ENCODE assay signal across 18 cellular contexts in the genomic region with DNA sequence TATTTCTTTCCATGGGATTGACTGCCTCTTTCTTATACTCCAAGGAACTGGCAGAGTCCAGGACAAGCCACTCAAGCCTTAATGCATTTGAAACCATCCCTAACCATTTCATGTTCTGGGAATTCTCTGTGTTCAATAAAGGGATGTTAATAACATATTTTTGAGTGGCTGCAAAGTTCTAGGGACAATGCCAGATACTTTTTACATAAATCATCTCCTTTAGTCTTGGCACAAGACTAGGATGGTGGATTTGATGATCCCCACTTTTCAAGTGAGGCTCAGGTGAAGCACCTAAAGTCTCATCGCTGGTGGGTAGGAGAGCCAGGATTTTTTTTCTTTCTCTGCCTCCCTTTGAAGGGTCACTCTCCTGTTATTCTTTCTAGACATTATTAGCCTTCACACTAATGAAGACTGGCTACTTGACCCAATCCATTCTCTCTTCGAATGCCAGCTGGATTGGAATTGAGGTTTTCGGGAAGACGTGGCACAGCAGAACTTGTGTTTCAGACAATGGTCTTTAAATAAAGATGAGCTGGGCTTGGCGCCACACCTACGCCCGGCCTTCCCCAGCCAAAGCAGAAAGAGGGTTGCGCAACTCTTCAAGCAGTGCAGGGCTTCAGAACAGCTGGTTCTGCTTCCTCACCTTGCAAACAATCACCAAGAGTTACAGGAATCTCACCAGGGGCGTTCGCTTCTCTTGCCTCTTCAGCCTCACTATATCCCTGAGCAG.
DNase-seq lines count a peak whose midpoint lies in the region; ATAC-seq, FAIRE-seq and TF ChIP-seq lines count a peak whose summit lies in the region.
"Had no signal": no experiment of that assay in that cellular context is flagged by ENCODE, and none has a peak within 500 bp of the region (broad histone marks: within the 10 kb centered on the region; RNA-seq: fewer than 3 reads in every experiment).

No MANE protein-coding gene starts in this region.

- H3K27me3 Mint-ChIP-seq in nephron progenitor cell (ENCODE audit: low read depth, poor library complexity) = no peaks in the 10 kb centered on the region
- H3K27me3 Mint-ChIP-seq in CD14-positive monocyte (ENCODE audit: low read depth in 3 of 3) = peaks cover 0 to 1% (median 0%) of the 10 kb centered on the region in 3 donors
- H3K27me3 Mint-ChIP-seq in activated naive CD4-positive, alpha-beta T cell treated with anti-CD3 and anti-CD28 coated beads, Interleukin-2, amount 10 ng/mL, durations not matched to agents 7 days and 5 days = no peaks in the 10 kb centered on the region
- H3K27me3 Mint-ChIP-seq: activated CD4-positive, alpha-beta memory T cell treated with anti-CD3 and anti-CD28 coated beads, Interleukin-2, amount 10 ng/mL, durations not matched to agents 7 days and 5 days; IgD-negative memory B cell had no signal

- no peak overlapping the region for H2BK5ac ChIP-seq in H1 (ENCODE audit: low read depth, low read length)

- BruUV-seq in OCI-LY7 (replicated peaks; lab: Mats Ljungman, UMichigan) = no TSS peak

- TF ChIP-seq POLR2A in H1 (IDR thresholded peaks at IDR 0.05; ENCODE audit: control extremely low read depth in 1 of 2, low read depth in 2 of 2, low read length in 2 of 2) = no peak

- POLR2A ChIA-PET in H1 (lab: Charles Lee; ENCODE audit: partially characterized antibody) (no interaction called here), OCI-LY7 (lab: Charles Lee) (no interaction called here)

- no peaks in the 10 kb centered on the region for H3K9me2 ChIP-seq in OCI-LY7 (ENCODE audit: insufficient read depth, low read length)

- H3K4me3 ChIP-seq in H1 (ENCODE audit: extremely low read depth in 1 of 4, insufficient read depth in 2 of 4, low read depth in 3 of 4, low read length in 4 of 4) (no peak overlapping the region), OCI-LY7 (ENCODE audit: low read depth, low read length, poor library complexity, severe bottlenecking) (no peak overlapping the region)
- H3K4me3 ChIP-seq: BLaER1 had no signal

- H4K20me1 ChIP-seq in H1 (replicated peaks in 1 of 2; ENCODE audit: control insufficient read depth in 1 of 2, insufficient read depth in 2 of 2, low read length in 2 of 2) (no peaks in the 10 kb centered on the region), OCI-LY7 (ENCODE audit: insufficient read depth, low read length) (no peaks in the 10 kb centered on the region)
- H4K20me1 ChIP-seq: BLaER1 had no signal

- no peaks in the 10 kb centered on the region for H3K23me2 ChIP-seq in H1 (ENCODE audit: low read depth, low read length)

- 88% methylated on average over 10 of the region's 10 CpGs; no CpG with 5 or more reads in 1 of the 2 experiments for WGBS in H1 (ENCODE audit: extremely low coverage in 1 of 2, insufficient coverage in 1 of 2, insufficient read length in 1 of 2, insufficient replicate concordance in 2 of 2, low coverage in 1 of 2, low lambda C conversion rate in 2 of 2, missing lambda C conversion rate in 1 of 2), 2 experiments

- H3K4me3 Mint-ChIP-seq in nephron progenitor cell = no peak overlapping the region
- no peak overlapping the region for H3K4me3 Mint-ChIP-seq in CD14-positive monocyte
- H3K4me3 Mint-ChIP-seq in activated naive CD4-positive, alpha-beta T cell treated with anti-CD3 and anti-CD28 coated beads, Interleukin-2, amount 10 ng/mL, durations not matched to agents 7 days and 5 days = no peak overlapping the region
- H3K4me3 Mint-ChIP-seq: activated CD4-positive, alpha-beta memory T cell treated with anti-CD3 and anti-CD28 coated beads, Interleukin-2, amount 10 ng/mL, durations not matched to agents 7 days and 5 days; IgD-negative memory B cell had no signal

- H3K36me3 Mint-ChIP-seq in nephron progenitor cell (ENCODE audit: low read depth) (no peaks in the 10 kb centered on the region), CD14-positive monocyte (no peaks in the 10 kb centered on the region)
- no peaks in the 10 kb centered on the region for H3K36me3 Mint-ChIP-seq in activated naive CD4-positive, alpha-beta T cell treated with anti-CD3 and anti-CD28 coated beads, Interleukin-2, amount 10 ng/mL, durations not matched to agents 7 days and 5 days

- H3K4me2 ChIP-seq in H1 (ENCODE audit: insufficient read depth in 1 of 2, low read depth in 2 of 2, low read length in 2 of 2) (no peak overlapping the region), OCI-LY7 (ENCODE audit: low read length) (no peak overlapping the region)
- H3K4me2 ChIP-seq: BLaER1 had no signal

- no peak overlapping the region for H2AK5ac ChIP-seq in H1 (ENCODE audit: low read depth, low read length)

- H2BK20ac ChIP-seq in H1 (ENCODE audit: low read length) = no peak overlapping the region

- H3K4ac ChIP-seq in H1 (replicated peaks; ENCODE audit: insufficient read length, low read depth, low read length) = no peak overlapping the region

- DNase-seq in CD1c-positive myeloid dendritic cell (ENCODE audit: extremely low spot score) (peak; percentile 3), NCI-H1105 treated with DMSO at 0.1 percent for 48 hours (lab: John Stamatoyannopoulos, UW) (peak; percentile 74), H1 (ENCODE audit: low read depth in 1 of 2, low spot score in 2 of 2) (no peak), nephron progenitor cell (no peak), CD14-positive monocyte (ENCODE audit: low spot score) (no peak), OCI-LY7 (ENCODE audit: low spot score) (no peak)
- DNase-seq in activated naive CD4-positive, alpha-beta T cell treated with anti-CD3 and anti-CD28 coated beads, Interleukin-2, amount 10 ng/mL, durations not matched to agents 7 days and 5 days = no peak
- DNase-seq: activated CD4-positive, alpha-beta memory T cell treated with anti-CD3 and anti-CD28 coated beads, Interleukin-2, amount 10 ng/mL, durations not matched to agents 7 days and 5 days; activated effector memory CD4-positive, alpha-beta T cell treated with Interleukin-2 at 50 U/mL for 16 hours; central memory CD4-positive, alpha-beta T cell; NCI-H2029 treated with DMSO at 0.1 percent for 48 hours; stimulated activated CD4-positive, alpha-beta T cell treated with anti-CD3 and anti-CD28 coated beads, Interleukin-4, amount 100 ng/mL, for 4 hours; stimulated activated naive CD4-positive, alpha-beta T cell treated with Interleukin-2 at 50 U/mL for 16 hours had no signal

- no peaks in the 10 kb centered on the region for H3K79me1 ChIP-seq in H1 (ENCODE audit: low read depth, low read length)

- H3K23ac ChIP-seq in H1 (ENCODE audit: insufficient read length) = no peak overlapping the region

- no peak for TF ChIP-seq CTCF in H1 (IDR thresholded peaks at IDR 0.05; ENCODE audit: control extremely low read depth in 1 of 3, insufficient read depth in 1 of 3, low read depth in 1 of 3, low read length in 3 of 3)
- TF ChIP-seq CTCF in nephron progenitor cell (IDR thresholded peaks at IDR 0.05) = no peak
- TF ChIP-seq CTCF in CD14-positive monocyte (IDR thresholded peaks at IDR 0.05) = no peak
- no peak for TF ChIP-seq CTCF in OCI-LY7 (conservative IDR thresholded peaks at IDR 0.05; ENCODE audit: low read length)

- H4K5ac ChIP-seq in H1 (ENCODE audit: insufficient read length, low read depth, low read length) = no peak overlapping the region

- H2AFZ ChIP-seq in H1 (ENCODE audit: low read length) = no peak overlapping the region
- no peak overlapping the region for H2AFZ ChIP-seq in OCI-LY7 (ENCODE audit: low read length)

- no peak overlapping the region for H3K56ac ChIP-seq in H1 (replicated peaks; ENCODE audit: insufficient read length, low read depth, low read length)

- no peak overlapping the region for H3K9ac ChIP-seq in H1 (replicated peaks in 1 of 4; ENCODE audit: extremely low read depth in 1 of 4, low read depth in 3 of 4, low read length in 3 of 4)
- H3K9ac ChIP-seq: BLaER1 had no signal

- H3K27me3 ChIP-seq in H1 (replicated peaks in 1 of 4; ENCODE audit: control insufficient read depth in 3 of 4, extremely low read depth in 1 of 4, insufficient read depth in 3 of 4, low read length in 3 of 4) = no peaks in the 10 kb centered on the region
- H3K27me3 ChIP-seq: BLaER1 had no signal

- H3K18ac ChIP-seq in H1 (ENCODE audit: extremely low read depth, low read length) = no peak overlapping the region

- H3K9me3 Mint-ChIP-seq in nephron progenitor cell (peaks cover 2% of the 10 kb centered on the region), CD14-positive monocyte (peaks cover 0 to 20% (median 4%) of the 10 kb centered on the region in 7 donors)
- H3K9me3 Mint-ChIP-seq in activated naive CD4-positive, alpha-beta T cell treated with anti-CD3 and anti-CD28 coated beads, Interleukin-2, amount 10 ng/mL, durations not matched to agents 7 days and 5 days = peaks cover under 1% of the 10 kb centered on the region

- H3K79me2 ChIP-seq in H1 (ENCODE audit: control insufficient read depth in 1 of 2, insufficient read depth in 2 of 2, low read length in 2 of 2) (no peaks in the 10 kb centered on the region), OCI-LY7 (ENCODE audit: insufficient read depth, low read depth, low read length) (no peaks in the 10 kb centered on the region)

- H3K4me1 ChIP-seq in H1 (replicated peaks in 1 of 4; ENCODE audit: control insufficient read depth in 3 of 4, insufficient read depth in 4 of 4, low read length in 3 of 4) (no peaks in the 10 kb centered on the region), OCI-LY7 (ENCODE audit: insufficient read depth, low read length, poor library complexity, severe bottlenecking) (no peaks in the 10 kb centered on the region)
- H3K4me1 ChIP-seq: BLaER1 had no signal

- no peak overlapping the region for H3K27ac ChIP-seq in H1 (ENCODE audit: low read depth, low read length)
- no peak overlapping the region for H3K27ac ChIP-seq in OCI-LY7 (ENCODE audit: low read depth, low read length, poor library complexity, severe bottlenecking)
- H3K27ac ChIP-seq: BLaER1 had no signal

- CTCF ChIA-PET in H1 (lab: Charles Lee; ENCODE audit: partially characterized antibody) = interaction anchor here (0.6 to 0.9 kb wide), 2 partner anchors 21 to 151 kb away, joined by 3 read pairs; no protein-coding TSS in a partner anchor
- CTCF ChIA-PET in activated naive CD4-positive, alpha-beta T cell treated with anti-CD3 and anti-CD28 coated beads, Interleukin-2, amount 10 ng/mL, durations not matched to agents 7 days and 5 days (lab: Charles Lee) = no interaction called here
- CTCF ChIA-PET in OCI-LY7 (lab: Charles Lee; ENCODE audit: unreplicated experiment) = no interaction called here

- H2BK12ac ChIP-seq in H1 (ENCODE audit: low read depth, low read length) = 0 out of 2 replicates have a peak overlapping the region, but pooled peaks have one; percentile 11

- H2BK15ac ChIP-seq in H1 (ENCODE audit: low read length) = no peak overlapping the region

- no peak for TF ChIP-seq EP300 in H1 (IDR thresholded peaks at IDR 0.05; ENCODE audit: borderline replicate concordance in 1 of 2, low read depth in 2 of 2, low read length in 2 of 2)

- intact Hi-C loops in CD14-positive monocyte (cut with micrococcal nuclease) = no loop called here
- intact Hi-C loops in OCI-LY7 (cut with micrococcal nuclease; ENCODE audit: unreplicated experiment) = no loop called here

- peak overlapping the region; percentile 52 for H3K27ac Mint-ChIP-seq in nephron progenitor cell
- H3K27ac Mint-ChIP-seq in CD14-positive monocyte = no peak overlapping the region
- no peak overlapping the region for H3K27ac Mint-ChIP-seq in activated naive CD4-positive, alpha-beta T cell treated with anti-CD3 and anti-CD28 coated beads, Interleukin-2, amount 10 ng/mL, durations not matched to agents 7 days and 5 days
- H3K27ac Mint-ChIP-seq: activated CD4-positive, alpha-beta memory T cell treated with anti-CD3 and anti-CD28 coated beads, Interleukin-2, amount 10 ng/mL, durations not matched to agents 7 days and 5 days; IgD-negative memory B cell had no signal

- H3K4me1 Mint-ChIP-seq in nephron progenitor cell (no peaks in the 10 kb centered on the region), CD14-positive monocyte (no peaks in the 10 kb centered on the region)
- H3K4me1 Mint-ChIP-seq in activated naive CD4-positive, alpha-beta T cell treated with anti-CD3 and anti-CD28 coated beads, Interleukin-2, amount 10 ng/mL, durations not matched to agents 7 days and 5 days = no peaks in the 10 kb centered on the region
- H3K4me1 Mint-ChIP-seq: activated CD4-positive, alpha-beta memory T cell treated with anti-CD3 and anti-CD28 coated beads, Interleukin-2, amount 10 ng/mL, durations not matched to agents 7 days and 5 days; IgD-negative memory B cell had no signal

- H4K91ac ChIP-seq in H1 (replicated peaks; ENCODE audit: insufficient read length, low read length) = no peak overlapping the region

- H3K14ac ChIP-seq in H1 (ENCODE audit: insufficient read length) = no peak overlapping the region

- H3K9me3 ChIP-seq in H1 (ENCODE audit: insufficient read depth in 2 of 2, low read depth in 1 of 2, low read length in 1 of 2) = 0 out of 4 replicates have a peak, but pooled peaks cover 0 to under 1% of the 10 kb centered on the region in 2 experiments
- H3K9me3 ChIP-seq in OCI-LY7 (ENCODE audit: low read length) = peaks cover 1% of the 10 kb centered on the region; the same call in 1 of the 2 replicates

- H2BK120ac ChIP-seq in H1 (replicated peaks; ENCODE audit: low read depth, low read length) = no peak overlapping the region

- H4K8ac ChIP-seq in H1 (ENCODE audit: extremely low read depth, insufficient read depth, low read length) = no peak overlapping the region

- no peak for FAIRE-seq in H1 (lab: Jason Lieb, UNC)
- FAIRE-seq: G401.6 had no signal

- ATAC-seq in HG02588 (IDR thresholded peaks at IDR 0.05; ENCODE audit: unreplicated experiment) = no peak
- ATAC-seq: Panc1 had no signal

- H3K36me3 ChIP-seq in H1 (ENCODE audit: control insufficient read depth in 2 of 4, insufficient read depth in 4 of 4, low read length in 3 of 4) = no peaks in the 10 kb centered on the region
- no peaks in the 10 kb centered on the region for H3K36me3 ChIP-seq in OCI-LY7 (ENCODE audit: insufficient read depth, low read length)
- H3K36me3 ChIP-seq: BLaER1 had no signal

- TF ChIP-seq RAD21 in H1 (IDR thresholded peaks at IDR 0.05 in 1 of 2, conservative IDR thresholded peaks at IDR 0.05 in 1 of 2; ENCODE audit: low read depth in 2 of 2, low read length in 2 of 2) = no peak

Comparison
In these comparisons a context has a peak if more than half of its experiments do, and no peak if none do; other contexts are left out.
1. DNase-seq: peak in CD1c-positive myeloid dendritic cell (single experiment) and NCI-H1105 treated with DMSO at 0.1 percent for 48 hours (single experiment); none in H1 (0 of 2), nephron progenitor cell (single experiment), CD14-positive monocyte (single experiment), activated naive CD4-positive, alpha-beta T cell treated with anti-CD3 and anti-CD28 coated beads, Interleukin-2, amount 10 ng/mL, durations not matched to agents 7 days and 5 days (single experiment) and OCI-LY7 (single experiment).